Comparison of ENCODE assay signal across 16 cellular contexts in genomic region chr12:30970559-30971202, GRCh38. TPM values are rescaled to one million over a fixed set of nuclear protein-coding genes. Genes with fewer than 3 reads are reported as not detected.
DNase-seq lines count a peak whose midpoint lies in the region; ATAC-seq and TF ChIP-seq lines count a peak whose summit lies in the region.
"Had no signal": no experiment of that assay in that cellular context is flagged by ENCODE, and none has a peak within 500 bp of the region (broad histone marks: within the 10 kb centered on the region; RNA-seq: fewer than 3 reads in every experiment).

No MANE protein-coding gene starts in this region.

- no peaks in the 10 kb centered on the region for H4K20me1 ChIP-seq in mammary epithelial cell (ENCODE audit: insufficient read depth, low read length)

- no peaks in the 10 kb centered on the region for H3K9me3 ChIP-seq in mammary epithelial cell (replicated peaks; ENCODE audit: insufficient read depth, low read length)
- no peaks in the 10 kb centered on the region for H3K9me3 ChIP-seq in right atrium auricular region
- H3K9me3 ChIP-seq in testis: no peaks in the 10 kb centered on the region
- H3K9me3 ChIP-seq: ascending aorta, lower lobe of right lung, ovary had no signal

- BruUV-seq in MCF 10A (replicated peaks; lab: Mats Ljungman, UMichigan) (no TSS peak), mammary epithelial cell (replicated peaks; lab: Mats Ljungman, UMichigan) (no TSS peak)

- H3K4me1 ChIP-seq in mammary epithelial cell (ENCODE audit: insufficient read depth, low read length) (no peaks in the 10 kb centered on the region), right atrium auricular region (peaks cover 0 to 49% of the 10 kb centered on the region in 2 donors), testis (no peaks in the 10 kb centered on the region)
- H3K4me1 ChIP-seq: ascending aorta, lower lobe of right lung had no signal

- no peaks in the 10 kb centered on the region for H3K36me3 Mint-ChIP-seq in MCF 10A (ENCODE audit: insufficient read depth, unreplicated experiment)
- H3K36me3 Mint-ChIP-seq in activated T-helper 1 cell treated with anti-CD3 and anti-CD28 coated beads, Interleukin-12 subunit alpha, Interleukin-12 subunit beta, Interleukin-2, Interleukin-4 antibody, amounts not matched to agents 30 ng/mL and 10 ng/mL and 1 ng/mL, durations not matched to agents 14 hours and 24 hours and 36 hours (ENCODE audit: low read depth): no peaks in the 10 kb centered on the region

- H3K4me1 Mint-ChIP-seq in MCF 10A (ENCODE audit: insufficient read depth, unreplicated experiment): no peaks in the 10 kb centered on the region
- H3K4me1 Mint-ChIP-seq in activated T-helper 1 cell treated with anti-CD3 and anti-CD28 coated beads, Interleukin-12 subunit alpha, Interleukin-12 subunit beta, Interleukin-2, Interleukin-4 antibody, amounts not matched to agents 30 ng/mL and 10 ng/mL and 1 ng/mL, durations not matched to agents 14 hours and 24 hours and 36 hours (ENCODE audit: low read depth): no peaks in the 10 kb centered on the region

- intact Hi-C loops in MCF 10A (cut with micrococcal nuclease): no loop called here
- intact Hi-C loops in mammary epithelial cell (cut with micrococcal nuclease): no loop called here
- intact Hi-C loops in testis (cut with DNase I; ENCODE audit: low total_unique reads): no loop called here
- intact Hi-C loops in activated T-helper 1 cell treated with anti-CD3 and anti-CD28 coated beads, Interleukin-12 subunit alpha, Interleukin-12 subunit beta, Interleukin-2, Interleukin-4 antibody, amounts not matched to agents 30 ng/mL and 10 ng/mL and 1 ng/mL, durations not matched to agents 14 hours and 24 hours and 36 hours (cut with micrococcal nuclease): no loop called here

- DNase-seq in MCF 10A (ENCODE audit: unreplicated experiment) (peak; percentile 13), mammary epithelial cell (no peak), right atrium auricular region (ENCODE audit: low spot score) (no peak), testis (peak; percentile 18), GOT3 (lab: John Stamatoyannopoulos, UW) (no peak)
- no peak for DNase-seq in activated T-helper 1 cell treated with anti-CD3 and anti-CD28 coated beads, Interleukin-12 subunit alpha, Interleukin-12 subunit beta, Interleukin-2, Interleukin-4 antibody, amounts not matched to agents 30 ng/mL and 10 ng/mL and 1 ng/mL, durations not matched to agents 14 hours and 24 hours and 36 hours (ENCODE audit: low spot score)
- DNase-seq: activated CD4-positive, CD25-positive, alpha-beta regulatory T cell treated with anti-CD3 and anti-CD28 coated beads, Interleukin-2, amount 50 U/mL, for 72 hours; effector CD8-positive, alpha-beta T cell; lower lobe of right lung; NCI-H1436; OCI-M1 had no signal

- no peak overlapping the region for H3K27ac ChIP-seq in mammary epithelial cell (ENCODE audit: insufficient read depth, low read depth, low read length)
- H3K27ac ChIP-seq in right atrium auricular region: peak overlapping the region; percentile 8 to 20
- no peak overlapping the region for H3K27ac ChIP-seq in testis
- H3K27ac ChIP-seq: ascending aorta, lower lobe of right lung, ovary had no signal

- in situ Hi-C loops in mammary epithelial cell (cut with MboI; ENCODE audit: low sequenced_read_pairs in 2 of 2): no loop called here

- dilution Hi-C loops in mammary epithelial cell (cut with HindIII; ENCODE audit: low sequenced_read_pairs): loop anchor here (5.0 kb wide), 1 partner anchor 33 kb away; no protein-coding TSS in a partner anchor

- no peak for TF ChIP-seq POLR2A in testis (IDR thresholded peaks at IDR 0.05)

- H3K79me2 ChIP-seq in mammary epithelial cell (ENCODE audit: insufficient read depth, low read length): no peaks in the 10 kb centered on the region

- no peak overlapping the region for H2AFZ ChIP-seq in mammary epithelial cell (ENCODE audit: low read depth, low read length)

- ATAC-seq in SK-N-SH treated with all-trans-retinoic acid at 6 μM for 48 hours (peak; percentile 12; the same call in 1 of the 3 replicates), GM21576 (IDR thresholded peaks at IDR 0.05; ENCODE audit: unreplicated experiment) (no peak)
- ATAC-seq: GM12878, lower lobe of right lung had no signal

- peaks cover 94% of the 10 kb centered on the region for H3K27me3 Mint-ChIP-seq in MCF 10A (ENCODE audit: insufficient read depth, unreplicated experiment)
- peaks cover 6% of the 10 kb centered on the region for H3K27me3 Mint-ChIP-seq in activated T-helper 1 cell treated with anti-CD3 and anti-CD28 coated beads, Interleukin-12 subunit alpha, Interleukin-12 subunit beta, Interleukin-2, Interleukin-4 antibody, amounts not matched to agents 30 ng/mL and 10 ng/mL and 1 ng/mL, durations not matched to agents 14 hours and 24 hours and 36 hours (ENCODE audit: insufficient read depth)

- CTCF ChIA-PET in MCF 10A (lab: Yijun Ruan, JAX) (interaction anchor here (0.7 to 2.8 kb wide), 2 partner anchors 15 to 154 kb away, joined by 3 to 11 read pairs; no protein-coding TSS in a partner anchor), mammary epithelial cell (lab: Charles Lee; ENCODE audit: low non-redundant PET) (no interaction called here)

- no peak overlapping the region for H3K4me2 ChIP-seq in mammary epithelial cell (ENCODE audit: insufficient read depth, low read depth, low read length)

- 0% methylated on average over 3 of the region's 7 CpGs for WGBS in mammary epithelial cell (ENCODE audit: low coverage, missing lambda C conversion rate)
- WGBS in testis, 2 donors: 49 to 52% methylated on average over 5 to 7 of the region's 7 CpGs

- H3K9ac ChIP-seq in mammary epithelial cell (ENCODE audit: insufficient read depth, low read length): no peak overlapping the region

- POLR2A ChIA-PET in MCF 10A (lab: Yijun Ruan, JAX): no interaction called here

- no peak for TF ChIP-seq CTCF in MCF 10A (IDR thresholded peaks at IDR 0.05; ENCODE audit: unreplicated experiment)
- TF ChIP-seq CTCF in mammary epithelial cell (conservative IDR thresholded peaks at IDR 0.05 in 1 of 2, IDR thresholded peaks at IDR 0.05 in 1 of 2; ENCODE audit: extremely low read depth in 1 of 2, insufficient read depth in 1 of 2, low read depth in 1 of 2, low read length in 2 of 2): no peak
- no peak for TF ChIP-seq CTCF in right atrium auricular region (IDR thresholded peaks at IDR 0.05)
- TF ChIP-seq CTCF in testis (IDR thresholded peaks at IDR 0.05): no peak

- no peaks in the 10 kb centered on the region for H3K9me3 Mint-ChIP-seq in MCF 10A (ENCODE audit: unreplicated experiment)
- no peaks in the 10 kb centered on the region for H3K9me3 Mint-ChIP-seq in activated T-helper 1 cell treated with anti-CD3 and anti-CD28 coated beads, Interleukin-12 subunit alpha, Interleukin-12 subunit beta, Interleukin-2, Interleukin-4 antibody, amounts not matched to agents 30 ng/mL and 10 ng/mL and 1 ng/mL, durations not matched to agents 14 hours and 24 hours and 36 hours

- H3K4me3 Mint-ChIP-seq in MCF 10A (ENCODE audit: unreplicated experiment): no peak overlapping the region
- no peak overlapping the region for H3K4me3 Mint-ChIP-seq in activated T-helper 1 cell treated with anti-CD3 and anti-CD28 coated beads, Interleukin-12 subunit alpha, Interleukin-12 subunit beta, Interleukin-2, Interleukin-4 antibody, amounts not matched to agents 30 ng/mL and 10 ng/mL and 1 ng/mL, durations not matched to agents 14 hours and 24 hours and 36 hours

- peaks cover 8% of the 10 kb centered on the region for H3K27me3 ChIP-seq in mammary epithelial cell (ENCODE audit: insufficient read depth, low read length)
- no peaks in the 10 kb centered on the region for H3K27me3 ChIP-seq in right atrium auricular region
- no peaks in the 10 kb centered on the region for H3K27me3 ChIP-seq in testis
- H3K27me3 ChIP-seq: ascending aorta, ovary had no signal

- no peak overlapping the region for H3K4me3 ChIP-seq in mammary epithelial cell (replicated peaks in 1 of 3; ENCODE audit: insufficient read depth in 1 of 3, low read depth in 2 of 3, low read length in 3 of 3)
- no peak overlapping the region for H3K4me3 ChIP-seq in right atrium auricular region
- no peak overlapping the region for H3K4me3 ChIP-seq in testis
- H3K4me3 ChIP-seq: ascending aorta, GM12878, lower lobe of right lung, ovary had no signal

- H3K36me3 ChIP-seq in mammary epithelial cell (ENCODE audit: insufficient read depth, low read length) (no peaks in the 10 kb centered on the region), right atrium auricular region (no peaks in the 10 kb centered on the region), testis (ENCODE audit: low read depth, missing control alignments) (no peaks in the 10 kb centered on the region)
- H3K36me3 ChIP-seq: ascending aorta, lower lobe of right lung, ovary had no signal

- no peak overlapping the region for H3K27ac Mint-ChIP-seq in MCF 10A (ENCODE audit: low read depth, unreplicated experiment)
- H3K27ac Mint-ChIP-seq in activated T-helper 1 cell treated with anti-CD3 and anti-CD28 coated beads, Interleukin-12 subunit alpha, Interleukin-12 subunit beta, Interleukin-2, Interleukin-4 antibody, amounts not matched to agents 30 ng/mL and 10 ng/mL and 1 ng/mL, durations not matched to agents 14 hours and 24 hours and 36 hours: no peak overlapping the region

TF ChIP-seq in SK-N-SH treated with all-trans-retinoic acid at 6 μM for 48 hours, 23 proteins besides CTCF, POLR2A, EP300 and RAD21 (continues in another document):
- TF ChIP-seq ZNF8 (CRISPR knock-in tag; IDR thresholded peaks at IDR 0.05) (no peak), ISL1 (CRISPR knock-in tag; IDR thresholded peaks at IDR 0.05) (no peak), CSDC2 (CRISPR knock-in tag; IDR thresholded peaks at IDR 0.05) (no peak), OSR1 (CRISPR knock-in tag; IDR thresholded peaks at IDR 0.05) (no peak), ZNF565 (CRISPR knock-in tag; conservative IDR thresholded peaks at IDR 0.05; ENCODE audit: low read depth) (no peak), ZNF70 (CRISPR knock-in tag; IDR thresholded peaks at IDR 0.05) (no peak), TOX (CRISPR knock-in tag; IDR thresholded peaks at IDR 0.05; ENCODE audit: borderline replicate concordance) (no peak), ESRRG (CRISPR knock-in tag; IDR thresholded peaks at IDR 0.05) (no peak)

RNA-seq across cellular contexts. Expression of gene TSPAN11, which starts 44.1 kb away (rescaled TPM):
- total RNA-seq in MCF 10A (2022) (not detected in 2 replicates), mammary epithelial cell (1 to 10 TPM in 1 of 2 donors, under 1 TPM in 1; 0.12 to 1.3 TPM), right atrium auricular region (1 to 10 TPM; 2.5 to 4.1 TPM), testis (1 to 10 TPM; 2.4 to 2.7 TPM)
- polyA plus RNA-seq in mammary epithelial cell (0.06 TPM), testis (ENCODE audit: insufficient read depth, low read depth, low replicate concordance) (2.7 TPM)
- not detected for polyA minus RNA-seq in mammary epithelial cell
- not detected in 2 replicates for total RNA-seq in activated T-helper 1 cell treated with anti-CD3 and anti-CD28 coated beads, Interleukin-12 subunit alpha, Interleukin-12 subunit beta, Interleukin-2, Interleukin-4 antibody, amounts not matched to agents 30 ng/mL and 10 ng/mL and 1 ng/mL, durations not matched to agents 14 hours and 24 hours and 36 hours

Comparison
In these comparisons a context has a peak if more than half of its experiments do, and no peak if none do; other contexts are left out.
1. DNase-seq: peak in MCF 10A (single experiment) and testis (single experiment); none in mammary epithelial cell (single experiment), right atrium auricular region (single experiment), activated T-helper 1 cell treated with anti-CD3 and anti-CD28 coated beads, Interleukin-12 subunit alpha, Interleukin-12 subunit beta, Interleukin-2, Interleukin-4 antibody, amounts not matched to agents 30 ng/mL and 10 ng/mL and 1 ng/mL, durations not matched to agents 14 hours and 24 hours and 36 hours (single experiment) and GOT3 (single experiment).
2. H3K27ac ChIP-seq: peak in right atrium auricular region (2 of 2); none in mammary epithelial cell (single experiment) and testis (0 of 2).